Comparison of ENCODE assay signal across 8 cellular contexts in genomic region chr5:68534131-68534940, GRCh38.
DNase-seq lines count a peak whose midpoint lies in the region; ATAC-seq and TF ChIP-seq lines count a peak whose summit lies in the region.

No MANE protein-coding gene starts in this region.

- no peak for ATAC-seq in GM18505 (IDR thresholded peaks at IDR 0.05; ENCODE audit: unreplicated experiment)
- ATAC-seq in effector memory CD8-positive, alpha-beta T cell (replicated peaks), result no peak

- peak overlapping the region; percentile 34 for H3K4me3 Mint-ChIP-seq in Calu3 (ENCODE audit: low read depth, unreplicated experiment)
- no peak overlapping the region for H3K4me3 Mint-ChIP-seq in effector memory CD8-positive, alpha-beta T cell

- BruUV-seq in Calu3 (replicated peaks; lab: Mats Ljungman, UMichigan), result no TSS peak

- H3K4me3 ChIP-seq in lower leg skin (ENCODE audit: low read depth, poor library complexity, severe bottlenecking), result no peak overlapping the region

- H3K4me1 Mint-ChIP-seq in Calu3 (ENCODE audit: low read depth, unreplicated experiment), result peaks cover 12% of the 10 kb centered on the region
- no peaks in the 10 kb centered on the region for H3K4me1 Mint-ChIP-seq in effector memory CD8-positive, alpha-beta T cell (ENCODE audit: low read depth in 2 of 2)

- no peaks in the 10 kb centered on the region for H3K9me3 Mint-ChIP-seq in Calu3 (ENCODE audit: low read depth, unreplicated experiment)
- no peaks in the 10 kb centered on the region for H3K9me3 Mint-ChIP-seq in effector memory CD8-positive, alpha-beta T cell

- intact Hi-C loops in Calu3 (cut with micrococcal nuclease; ENCODE audit: unreplicated experiment) (no loop called here), lower leg skin (cut with DNase I; ENCODE audit: low total_unique reads) (no loop called here)

- TF ChIP-seq POLR2A in lower leg skin (IDR thresholded peaks at IDR 0.05) (no peak), GM18505 (IDR thresholded peaks at IDR 0.05; ENCODE audit: borderline replicate concordance, extremely low read depth, insufficient read depth, insufficient read length) (no peak)

- no peaks in the 10 kb centered on the region for H3K36me3 Mint-ChIP-seq in Calu3 (ENCODE audit: insufficient read depth, unreplicated experiment)
- H3K36me3 Mint-ChIP-seq in effector memory CD8-positive, alpha-beta T cell (ENCODE audit: insufficient read depth), result no peaks in the 10 kb centered on the region

- 42 to 57% methylated on average over 12 of the region's 12 CpGs for WGBS in lower leg skin, 2 donors

- H3K27ac Mint-ChIP-seq in Calu3 (ENCODE audit: unreplicated experiment), result no peak overlapping the region
- no peak overlapping the region for H3K27ac Mint-ChIP-seq in effector memory CD8-positive, alpha-beta T cell

- H3K27me3 Mint-ChIP-seq in Calu3 (ENCODE audit: unreplicated experiment), result peaks cover 12% of the 10 kb centered on the region
- peaks cover 58 to 77% of the 10 kb centered on the region in 2 donors for H3K27me3 Mint-ChIP-seq in effector memory CD8-positive, alpha-beta T cell

- CTCF ChIA-PET in Calu3 (lab: Charles Lee), result interaction anchor here (0.8 kb wide), 1 partner anchor 104 kb away, joined by 5 read pairs; no protein-coding TSS in a partner anchor

- peak; percentile 13 for DNase-seq in Calu3
- DNase-seq in NCI-H526 treated with DMSO at 0.1 percent for 48 hours (lab: John Stamatoyannopoulos, UW), result peak; percentile 92
- peak; percentile 70 for DNase-seq in globus pallidus (ENCODE audit: low spot score)
- DNase-seq in pons (ENCODE audit: low spot score), result peak; percentile 51
- DNase-seq in amniotic stem cell (lab: John Stamatoyannopoulos, UW), result no peak
- DNase-seq in lower leg skin (ENCODE audit: low spot score in 2 of 2), result no peak
- no peak for DNase-seq in effector memory CD8-positive, alpha-beta T cell

- TF ChIP-seq CTCF in Calu3 (IDR thresholded peaks at IDR 0.05; ENCODE audit: unreplicated experiment) (no peak), lower leg skin (IDR thresholded peaks at IDR 0.05) (no peak)

Comparison
In these comparisons a context has a peak if more than half of its experiments do, and no peak if none do; other contexts are left out.
1. DNase-seq: peak in Calu3 (single experiment), NCI-H526 treated with DMSO at 0.1 percent for 48 hours (single experiment), globus pallidus (single experiment) and pons (single experiment); none in amniotic stem cell (single experiment), lower leg skin (0 of 2) and effector memory CD8-positive, alpha-beta T cell (0 of 3).